10 cellular contexts compared by ENCODE assay signal in the genomic region with DNA sequence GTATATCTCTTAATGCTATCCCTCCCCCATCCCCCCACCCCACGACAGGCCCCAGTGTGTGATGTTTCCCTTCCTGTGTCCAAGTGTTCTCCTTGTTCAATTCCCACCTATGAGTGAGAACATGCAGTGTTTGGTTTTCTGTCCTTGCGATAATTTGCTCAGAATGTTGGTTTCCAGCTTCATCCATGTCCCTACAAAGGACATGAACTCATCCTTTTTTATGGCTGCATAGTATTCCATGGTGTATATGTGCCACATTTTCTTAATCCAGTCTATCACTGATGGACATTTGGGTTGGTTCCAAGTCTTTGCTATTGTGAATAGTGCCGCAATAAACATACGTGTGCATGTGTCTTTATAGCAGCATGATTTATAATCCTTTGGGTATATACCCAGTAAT. TPM values are rescaled to one million over a fixed set of nuclear protein-coding genes. Genes with fewer than 3 reads are reported as not detected.
"Had no signal": no experiment of that assay in that cellular context is flagged by ENCODE, and none has a peak within 500 bp of the region (broad histone marks: within the 10 kb centered on the region; RNA-seq: fewer than 3 reads in every experiment).

No MANE protein-coding gene starts in this region.

RNA-seq across cellular contexts. Expression of a gene that starts 41.7 kb away (rescaled TPM):
- total RNA-seq: OCI-LY7, PC-3, PC-9, Peyer's patch, Right ventricle myocardium inferior, Right ventricle myocardium superior, RPMI7951, SJCRH30, SJSA1, SK-MEL-5 had no signal
